13 cellular contexts compared by ENCODE assay signal in the genomic region with DNA sequence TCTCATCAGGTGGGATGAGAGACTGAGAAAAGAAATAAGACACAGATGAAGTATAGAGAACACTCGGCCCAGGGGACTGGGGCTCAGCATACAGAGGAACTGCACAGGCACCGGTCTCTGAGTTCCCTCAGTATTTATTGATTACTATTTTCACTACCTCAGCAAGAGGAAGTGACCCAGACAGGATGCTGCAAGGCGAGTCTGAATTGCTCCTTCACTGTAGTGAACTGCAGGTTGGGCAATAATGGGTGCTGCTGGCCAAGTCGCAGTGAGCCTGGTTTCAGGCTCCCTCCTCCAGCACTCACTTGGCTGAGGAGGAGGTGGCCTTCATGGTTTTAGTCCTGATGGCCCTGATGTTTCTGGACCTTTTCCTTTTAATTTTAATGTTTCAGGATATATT. TPM values are rescaled to one million over a fixed set of nuclear protein-coding genes. Genes with fewer than 3 reads are reported as not detected.
DNase-seq lines count a peak whose midpoint lies in the region; ATAC-seq and TF ChIP-seq lines count a peak whose summit lies in the region.
"Had no signal": no experiment of that assay in that cellular context is flagged by ENCODE, and none has a peak within 500 bp of the region (broad histone marks: within the 10 kb centered on the region; RNA-seq: fewer than 3 reads in every experiment).

No MANE protein-coding gene starts in this region.

- peaks cover 2% of the 10 kb centered on the region for H3K9me3 ChIP-seq in aorta (ENCODE audit: control insufficient read depth, low read length)

- DNase-seq in stimulated activated naive CD8-positive, alpha-beta T cell treated with anti-CD3 and anti-CD28 coated beads, Interleukin-15, amount 100 ng/mL, for 72 hours: no peak
- no peak for DNase-seq in stimulated activated naive CD8-positive, alpha-beta T cell treated with anti-CD3 and anti-CD28 coated beads, Interleukin-15, Interleukin-2, amounts not matched to agents 100 U/mL and 50 U/mL, for 24 hours
- DNase-seq in fibroblast of mammary gland (ENCODE audit: low read depth): peak; percentile 10
- DNase-seq in aorta: no peak
- DNase-seq in SHP77 (lab: John Stamatoyannopoulos, UW): no peak
- DNase-seq in activated CD8-positive, alpha-beta T cell treated with anti-CD3 and anti-CD28 coated beads, Interleukin-2, amount 10 ng/mL, durations not matched to agents 7 days and 5 days: no peak
- no peak for DNase-seq in NCI-H146 treated with DMSO at 0.1 percent for 48 hours (lab: John Stamatoyannopoulos, UW; ENCODE audit: unreplicated experiment)

- TF ChIP-seq CTCF in fibroblast of mammary gland (conservative IDR thresholded peaks at IDR 0.05; ENCODE audit: control insufficient read depth, insufficient read depth, low read depth, low read length): no peak

- H3K4me3 Mint-ChIP-seq in stimulated activated naive CD8-positive, alpha-beta T cell treated with anti-CD3 and anti-CD28 coated beads, Interleukin-15, amount 100 ng/mL, for 72 hours: no peak overlapping the region
- H3K4me3 Mint-ChIP-seq in activated CD8-positive, alpha-beta T cell treated with anti-CD3 and anti-CD28 coated beads, Interleukin-2, amount 10 ng/mL, durations not matched to agents 7 days and 5 days: no peak overlapping the region
- H3K4me3 Mint-ChIP-seq: brain had no signal

- H3K27ac ChIP-seq in aorta (ENCODE audit: low read depth in 1 of 2, low read length in 2 of 2): no peak overlapping the region

- peaks cover 16 to 25% of the 10 kb centered on the region in 2 donors for H3K9me3 Mint-ChIP-seq in stimulated activated naive CD8-positive, alpha-beta T cell treated with anti-CD3 and anti-CD28 coated beads, Interleukin-15, amount 100 ng/mL, for 72 hours
- H3K9me3 Mint-ChIP-seq in activated CD8-positive, alpha-beta T cell treated with anti-CD3 and anti-CD28 coated beads, Interleukin-2, amount 10 ng/mL, durations not matched to agents 7 days and 5 days (ENCODE audit: insufficient read depth): peaks cover 4% of the 10 kb centered on the region

- H3K27me3 ChIP-seq in aorta (ENCODE audit: control insufficient read depth in 1 of 2, insufficient read depth in 2 of 2, low read length in 1 of 2): peaks cover 0 to 1% of the 10 kb centered on the region in 2 donors

- H3K4me1 ChIP-seq in aorta (ENCODE audit: control insufficient read depth in 1 of 2, insufficient read depth in 2 of 2, low read length in 2 of 2): no peaks in the 10 kb centered on the region

- H3K36me3 ChIP-seq in aorta (ENCODE audit: control insufficient read depth in 1 of 2, insufficient read depth in 2 of 2, low read length in 1 of 2): no peaks in the 10 kb centered on the region

- H3K27me3 Mint-ChIP-seq in stimulated activated naive CD8-positive, alpha-beta T cell treated with anti-CD3 and anti-CD28 coated beads, Interleukin-15, amount 100 ng/mL, for 72 hours: peaks cover 31% of the 10 kb centered on the region
- peaks cover 9% of the 10 kb centered on the region for H3K27me3 Mint-ChIP-seq in activated CD8-positive, alpha-beta T cell treated with anti-CD3 and anti-CD28 coated beads, Interleukin-2, amount 10 ng/mL, durations not matched to agents 7 days and 5 days (ENCODE audit: low read depth)
- H3K27me3 Mint-ChIP-seq: brain had no signal

- POLR2A ChIA-PET in activated CD8-positive, alpha-beta T cell treated with anti-CD3 and anti-CD28 coated beads, Interleukin-2, amount 10 ng/mL, durations not matched to agents 7 days and 5 days (lab: Charles Lee): no interaction called here

- CTCF ChIA-PET in activated CD8-positive, alpha-beta T cell treated with anti-CD3 and anti-CD28 coated beads, Interleukin-2, amount 10 ng/mL, durations not matched to agents 7 days and 5 days (lab: Charles Lee): interaction anchor here (1.1 kb wide), 1 partner anchor 278 kb away, joined by 3 read pairs; no protein-coding TSS in a partner anchor

- peak overlapping the region in 1 of 2 donors; percentile 29 for H3K27ac Mint-ChIP-seq in stimulated activated naive CD8-positive, alpha-beta T cell treated with anti-CD3 and anti-CD28 coated beads, Interleukin-15, amount 100 ng/mL, for 72 hours
- H3K27ac Mint-ChIP-seq in activated CD8-positive, alpha-beta T cell treated with anti-CD3 and anti-CD28 coated beads, Interleukin-2, amount 10 ng/mL, durations not matched to agents 7 days and 5 days: no peak overlapping the region

- no peaks in the 10 kb centered on the region for H3K4me1 Mint-ChIP-seq in stimulated activated naive CD8-positive, alpha-beta T cell treated with anti-CD3 and anti-CD28 coated beads, Interleukin-15, amount 100 ng/mL, for 72 hours
- H3K4me1 Mint-ChIP-seq in activated CD8-positive, alpha-beta T cell treated with anti-CD3 and anti-CD28 coated beads, Interleukin-2, amount 10 ng/mL, durations not matched to agents 7 days and 5 days (ENCODE audit: low read depth): peaks cover 22% of the 10 kb centered on the region

- intact Hi-C loops in aorta (cut with DNase I): no loop called here

- no peak overlapping the region for H3K4me3 ChIP-seq in fibroblast of mammary gland (ENCODE audit: control insufficient read depth, low read depth, low read length)
- H3K4me3 ChIP-seq in aorta (ENCODE audit: low read length in 2 of 2): no peak overlapping the region

- ATAC-seq in stimulated activated naive CD8-positive, alpha-beta T cell treated with anti-CD3 and anti-CD28 coated beads, Interleukin-15, amount 100 ng/mL, for 72 hours: peak; percentile 31
- no peak for ATAC-seq in stimulated activated naive CD8-positive, alpha-beta T cell treated with anti-CD3 and anti-CD28 coated beads, Interleukin-15, Interleukin-2, amounts not matched to agents 100 U/mL and 50 U/mL, for 24 hours
- ATAC-seq in HG03342 (IDR thresholded peaks at IDR 0.05; ENCODE audit: unreplicated experiment) (peak; percentile 72), aorta (ENCODE audit: low FRiP score) (peak; percentile 48)
- no peak for ATAC-seq in activated CD8-positive, alpha-beta T cell treated with anti-CD3 and anti-CD28 coated beads, Interleukin-2, amount 10 ng/mL, durations not matched to agents 7 days and 5 days

- WGBS in aorta, 2 donors: 34 to 37% methylated on average over 4 of the region's 4 CpGs

- peaks cover 6% of the 10 kb centered on the region for H3K36me3 Mint-ChIP-seq in activated CD8-positive, alpha-beta T cell treated with anti-CD3 and anti-CD28 coated beads, Interleukin-2, amount 10 ng/mL, durations not matched to agents 7 days and 5 days (ENCODE audit: low read depth)
- H3K36me3 Mint-ChIP-seq: brain had no signal

RNA-seq across cellular contexts. Expression of a gene that starts 10.4 kb away (rescaled TPM):
- total RNA-seq in aorta: not detected
- polyA plus RNA-seq in aorta: not detected
- total RNA-seq in activated CD8-positive, alpha-beta T cell treated with anti-CD3 and anti-CD28 coated beads, Interleukin-2, amount 10 ng/mL, durations not matched to agents 7 days and 5 days: not detected
- total RNA-seq: M059J, skeletal muscle tissue had no signal
- polyA plus RNA-seq: BJ, thymus had no signal

RNA-seq across cellular contexts. Expression of a gene that starts 23.0 kb away (rescaled TPM):
- total RNA-seq in aorta: under 1 TPM in 1 of 2 donors, not detected in 1; 0.12 TPM
- not detected for polyA plus RNA-seq in aorta
- not detected for total RNA-seq in activated CD8-positive, alpha-beta T cell treated with anti-CD3 and anti-CD28 coated beads, Interleukin-2, amount 10 ng/mL, durations not matched to agents 7 days and 5 days
- total RNA-seq: M059J, skeletal muscle tissue had no signal
- polyA plus RNA-seq: BJ had no signal

Comparison
In these comparisons a context has a peak if more than half of its experiments do, and no peak if none do; other contexts are left out.
1. ATAC-seq: peak in stimulated activated naive CD8-positive, alpha-beta T cell treated with anti-CD3 and anti-CD28 coated beads, Interleukin-15, amount 100 ng/mL, for 72 hours (single experiment), HG03342 (single experiment) and aorta (single experiment); none in stimulated activated naive CD8-positive, alpha-beta T cell treated with anti-CD3 and anti-CD28 coated beads, Interleukin-15, Interleukin-2, amounts not matched to agents 100 U/mL and 50 U/mL, for 24 hours (single experiment) and activated CD8-positive, alpha-beta T cell treated with anti-CD3 and anti-CD28 coated beads, Interleukin-2, amount 10 ng/mL, durations not matched to agents 7 days and 5 days (single experiment).